In the genomic region with DNA sequence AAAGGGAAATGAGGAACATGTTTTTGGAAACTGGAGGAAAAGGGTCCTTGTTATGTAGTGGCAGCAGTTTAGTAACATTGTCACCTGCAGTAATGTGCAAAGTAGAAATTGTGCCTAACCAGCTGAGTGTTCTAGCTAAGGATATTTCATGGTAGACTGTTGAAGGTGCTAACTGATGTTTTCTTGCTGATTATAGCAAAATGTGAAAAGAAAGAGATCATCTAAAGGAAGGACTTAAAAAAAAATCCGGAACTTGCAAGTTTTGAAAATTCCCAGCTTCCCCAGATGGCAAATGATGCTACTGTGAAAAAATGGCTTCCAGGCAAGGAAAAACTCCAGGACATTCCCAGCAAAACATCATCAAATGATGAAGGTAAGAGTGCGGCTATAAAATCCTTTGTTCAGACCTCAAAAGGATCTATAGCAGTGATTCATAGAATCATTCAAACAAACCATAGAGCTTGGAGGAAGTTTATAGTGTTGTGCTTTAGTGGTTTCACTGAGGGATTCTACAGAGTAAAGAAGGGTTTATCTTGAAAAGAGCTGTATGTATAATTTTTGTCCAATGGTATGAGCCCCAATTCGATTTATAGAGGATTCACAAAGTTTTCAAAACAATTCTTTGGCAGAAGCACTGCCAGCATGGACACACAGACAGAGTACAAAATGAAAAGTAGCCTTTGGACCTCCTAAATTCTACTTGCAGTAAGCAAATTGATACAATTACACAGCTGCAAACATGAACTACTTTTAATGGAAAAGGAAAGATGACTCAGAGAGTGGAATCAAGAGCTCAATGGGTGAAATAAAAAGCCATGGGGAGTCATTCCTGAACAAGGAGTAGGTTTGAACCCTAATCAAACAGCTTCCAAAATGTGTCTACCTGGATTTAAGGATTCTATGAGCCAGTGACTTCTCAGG, we compare ENCODE assay signal across 1 cellular context.
TF ChIP-seq lines count a peak whose summit lies in the region.

No MANE protein-coding gene starts in this region.

TF ChIP-seq in HepG2, 621 proteins besides CTCF, POLR2A, EP300 and RAD21:
- TF ChIP-seq, protein P1, sequence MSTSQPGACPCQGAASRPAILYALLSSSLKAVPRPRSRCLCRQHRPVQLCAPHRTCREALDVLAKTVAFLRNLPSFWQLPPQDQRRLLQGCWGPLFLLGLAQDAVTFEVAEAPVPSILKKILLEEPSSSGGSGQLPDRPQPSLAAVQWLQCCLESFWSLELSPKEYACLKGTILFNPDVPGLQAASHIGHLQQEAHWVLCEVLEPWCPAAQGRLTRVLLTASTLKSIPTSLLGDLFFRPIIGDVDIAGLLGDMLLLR (CRISPR knock-in tag; IDR thresholded peaks at IDR 0.05), result no peak
- peak; percentile 36; the same call in 1 of the 2 replicates for TF ChIP-seq MAFF (IDR thresholded peaks at IDR 0.05; ENCODE audit: low read depth, low read length)
- TF ChIP-seq MAFK (conservative IDR thresholded peaks at IDR 0.05 in 1 of 2, IDR thresholded peaks at IDR 0.05 in 1 of 2; ENCODE audit: low read length in 2 of 2), result peak in 1 of 2 experiments; percentile 66; a peak in 2 of 4 replicates
